12 cellular contexts compared by ENCODE assay signal in the genomic region with DNA sequence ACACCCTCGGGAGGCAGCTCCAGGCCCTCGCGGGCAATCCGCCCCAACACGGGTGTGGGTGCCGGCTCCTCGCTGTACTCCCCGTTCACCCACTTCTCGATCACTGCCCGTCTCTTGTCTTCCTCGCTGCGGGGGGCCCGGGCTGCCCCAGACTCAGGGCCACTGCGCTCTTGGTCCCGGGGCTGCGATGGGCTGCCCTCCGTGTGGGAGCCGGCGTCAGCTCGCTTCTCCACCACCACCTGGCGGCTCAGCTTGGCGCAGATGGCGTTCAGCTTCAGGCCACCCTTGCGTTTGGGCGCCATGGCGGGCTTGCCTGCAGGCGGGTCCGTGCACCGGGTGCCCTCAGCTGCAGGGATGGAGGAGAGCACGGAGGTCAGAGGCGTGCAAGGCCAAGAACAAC.
"Had no signal": no experiment of that assay in that cellular context is flagged by ENCODE, and none has a peak within 500 bp of the region (broad histone marks: within the 10 kb centered on the region; RNA-seq: fewer than 3 reads in every experiment).

No MANE protein-coding gene starts in this region.

- H3K27ac Mint-ChIP-seq: activated naive CD8-positive, alpha-beta T cell treated with anti-CD3 and anti-CD28 coated beads, Interleukin-2, amount 50 U/mL, for 24 hours; T-cell had no signal

- H3K27ac ChIP-seq: neutrophil had no signal

- H3K27me3 Mint-ChIP-seq: activated naive CD8-positive, alpha-beta T cell treated with anti-CD3 and anti-CD28 coated beads, Interleukin-2, amount 50 U/mL, for 24 hours; naive B cell; T-cell had no signal

- H3K9me3 Mint-ChIP-seq: activated naive CD8-positive, alpha-beta T cell treated with anti-CD3 and anti-CD28 coated beads, Interleukin-2, amount 50 U/mL, for 24 hours; naive B cell; T-cell had no signal

- H3K36me3 ChIP-seq: uterus had no signal

- H3K4me3 ChIP-seq: ascending aorta, uterus had no signal

- DNase-seq: activated CD4-positive, alpha-beta T cell treated with anti-CD3 and anti-CD28 coated beads for 48 hours; activated CD8-positive, alpha-beta memory T cell treated with anti-CD3 and anti-CD28 coated beads for 24 hours; activated naive CD4-positive, alpha-beta T cell treated with Interleukin-2 at 50 U/mL for 16 hours; activated naive CD8-positive, alpha-beta T cell treated with anti-CD3 and anti-CD28 coated beads, Interleukin-2, amount 50 U/mL, for 24 hours; naive B cell; stimulated activated CD4-positive, alpha-beta T cell treated with anti-CD3 and anti-CD28 coated beads, Interleukin-2, amount 100 ng/mL, for 48 hours; stimulated activated naive CD4-positive, alpha-beta T cell treated with Interleukin-2 at 50 U/mL for 16 hours; T-cell; T1000; uterus had no signal

- H3K9me3 ChIP-seq: ascending aorta, neutrophil, uterus had no signal

- H3K36me3 Mint-ChIP-seq: naive B cell, T-cell had no signal

- H3K27me3 ChIP-seq: ascending aorta, neutrophil, uterus had no signal

- H3K4me3 Mint-ChIP-seq: activated naive CD8-positive, alpha-beta T cell treated with anti-CD3 and anti-CD28 coated beads, Interleukin-2, amount 50 U/mL, for 24 hours; naive B cell; T-cell had no signal

- ATAC-seq: activated naive CD8-positive, alpha-beta T cell treated with anti-CD3 and anti-CD28 coated beads, Interleukin-2, amount 50 U/mL, for 24 hours; T-cell had no signal

- H3K4me1 Mint-ChIP-seq: activated naive CD8-positive, alpha-beta T cell treated with anti-CD3 and anti-CD28 coated beads, Interleukin-2, amount 50 U/mL, for 24 hours; T-cell had no signal
